ENCODE assay signal across 26 cellular contexts in the genomic region with DNA sequence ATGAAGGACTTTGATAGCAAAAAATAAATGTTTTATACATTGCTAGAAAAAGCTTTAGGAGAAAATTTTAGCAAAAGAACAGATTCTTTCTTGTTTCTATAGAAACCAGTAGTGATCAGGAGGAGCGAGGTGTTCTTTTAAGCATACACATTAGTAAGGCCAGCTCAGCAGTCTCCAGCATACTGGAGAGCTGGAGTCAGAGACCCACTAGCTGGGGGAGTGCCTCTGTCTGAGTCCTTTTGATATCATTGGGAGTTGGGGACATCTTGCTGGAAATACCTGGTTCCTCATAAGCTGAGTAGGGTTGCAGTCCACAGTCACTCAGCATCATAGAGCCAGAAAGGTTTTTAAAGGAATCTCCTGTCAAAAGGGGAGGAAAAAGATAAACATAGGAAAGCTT.
"Had no signal": no experiment of that assay in that cellular context is flagged by ENCODE, and none has a peak within 500 bp of the region (broad histone marks: within the 10 kb centered on the region; RNA-seq: fewer than 3 reads in every experiment).

No MANE protein-coding gene starts in this region.

- H3K4me3 ChIP-seq: body of pancreas, colonic mucosa, pancreas, prostate gland, skin epidermis, thyroid gland, upper lobe of right lung had no signal

- H3K9me3 ChIP-seq: body of pancreas, colonic mucosa, pancreas, prostate gland, thyroid gland, upper lobe of right lung had no signal

- H3K27ac ChIP-seq: body of pancreas, colonic mucosa, pancreas, prostate gland, skin epidermis, thyroid gland, upper lobe of right lung had no signal

- H3K9me3 Mint-ChIP-seq: activated CD4-positive, alpha-beta memory T cell treated with anti-CD3 and anti-CD28 coated beads, Interleukin-2, amount 10 ng/mL, durations not matched to agents 7 days and 5 days; activated CD4-positive, alpha-beta T cell treated with anti-CD3 and anti-CD28 coated beads, Interleukin-2, amount 10 ng/mL, durations not matched to agents 7 days and 5 days; activated naive CD4-positive, alpha-beta T cell treated with anti-CD3 and anti-CD28 coated beads, Interleukin-2, amount 50 U/mL, for 24 hours; activated naive CD8-positive, alpha-beta T cell treated with anti-CD3 and anti-CD28 coated beads, Interleukin-2, amount 50 U/mL, for 24 hours; activated T-cell treated with anti-CD3 and anti-CD28 coated beads, Interleukin-2, amount 50 U/mL, for 4 hours; activated T-helper 17 cell treated with anti-CD3 and anti-CD28 coated beads, Interleukin-2, amount 50 U/mL, for 72 hours; stimulated activated memory B cell treated with anti-CD40 and anti-IgM and Interleukin-4, amounts not matched to agents 10 μg/mL and 1 μg/mL and 100 μg/mL, for 72 hours; stimulated activated naive CD8-positive, alpha-beta T cell treated with anti-CD3 and anti-CD28 coated beads, Interleukin-15, amount 100 ng/mL, for 72 hours; T-helper 1 cell treated with Interleukin-12 subunit alpha and Interleukin-12 subunit beta and Interleukin-4 antibody, amounts not matched to agents 30 μg/mL and 1 μg/mL, for 36 hours; WTC11 had no signal

- H3K27me3 Mint-ChIP-seq: activated CD4-positive, alpha-beta memory T cell treated with anti-CD3 and anti-CD28 coated beads, Interleukin-2, amount 10 ng/mL, durations not matched to agents 7 days and 5 days; activated CD4-positive, alpha-beta T cell treated with anti-CD3 and anti-CD28 coated beads, Interleukin-2, amount 10 ng/mL, durations not matched to agents 7 days and 5 days; activated naive CD4-positive, alpha-beta T cell treated with anti-CD3 and anti-CD28 coated beads, Interleukin-2, amount 50 U/mL, for 24 hours; activated naive CD8-positive, alpha-beta T cell treated with anti-CD3 and anti-CD28 coated beads, Interleukin-2, amount 50 U/mL, for 24 hours; stimulated activated memory B cell treated with anti-CD40 and anti-IgM and Interleukin-4, amounts not matched to agents 10 μg/mL and 1 μg/mL and 100 μg/mL, for 72 hours; stimulated activated naive CD8-positive, alpha-beta T cell treated with anti-CD3 and anti-CD28 coated beads, Interleukin-15, amount 100 ng/mL, for 72 hours had no signal

- H3K4me1 ChIP-seq: body of pancreas, colonic mucosa, pancreas, prostate gland, thyroid gland, upper lobe of right lung had no signal

- DNase-seq: activated CD4-positive, alpha-beta memory T cell treated with anti-CD3 and anti-CD28 coated beads, Interleukin-2, amount 10 ng/mL, durations not matched to agents 7 days and 5 days; activated CD4-positive, alpha-beta T cell treated with anti-CD3 and anti-CD28 coated beads for 1 hour; activated CD4-positive, alpha-beta T cell treated with anti-CD3 and anti-CD28 coated beads, Interleukin-2, amount 10 ng/mL, durations not matched to agents 7 days and 5 days; activated naive CD8-positive, alpha-beta T cell treated with anti-CD3 and anti-CD28 coated beads, Interleukin-2, amount 50 U/mL, for 24 hours; activated T-cell treated with anti-CD3 and anti-CD28 coated beads, Interleukin-2, amount 50 U/mL, for 4 hours; amygdala; body of pancreas; cerebellar nuclear complex; colonic mucosa; effector memory CD4-positive, alpha-beta T cell; left ventricle myocardium superior; nucleus accumbens; pancreas; retina; stimulated activated CD4-positive, alpha-beta T cell treated with anti-CD3 and anti-CD28 coated beads, Interleukin-4, amount 100 ng/mL, for 24 hours; stimulated activated naive CD8-positive, alpha-beta T cell treated with anti-CD3 and anti-CD28 coated beads, Interleukin-15, amount 100 ng/mL, for 72 hours; T-helper 9 cell; thyroid gland; upper lobe of right lung had no signal

- H3K4me3 Mint-ChIP-seq: activated CD4-positive, alpha-beta memory T cell treated with anti-CD3 and anti-CD28 coated beads, Interleukin-2, amount 10 ng/mL, durations not matched to agents 7 days and 5 days; activated CD4-positive, alpha-beta T cell treated with anti-CD3 and anti-CD28 coated beads, Interleukin-2, amount 10 ng/mL, durations not matched to agents 7 days and 5 days; activated naive CD4-positive, alpha-beta T cell treated with anti-CD3 and anti-CD28 coated beads, Interleukin-2, amount 50 U/mL, for 24 hours; activated naive CD8-positive, alpha-beta T cell treated with anti-CD3 and anti-CD28 coated beads, Interleukin-2, amount 50 U/mL, for 24 hours; activated T-cell treated with anti-CD3 and anti-CD28 coated beads, Interleukin-2, amount 50 U/mL, for 4 hours; activated T-helper 17 cell treated with anti-CD3 and anti-CD28 coated beads, Interleukin-2, amount 50 U/mL, for 72 hours; stimulated activated memory B cell treated with anti-CD40 and anti-IgM and Interleukin-4, amounts not matched to agents 10 μg/mL and 1 μg/mL and 100 μg/mL, for 72 hours; stimulated activated naive CD8-positive, alpha-beta T cell treated with anti-CD3 and anti-CD28 coated beads, Interleukin-15, amount 100 ng/mL, for 72 hours; T-helper 1 cell treated with Interleukin-12 subunit alpha and Interleukin-12 subunit beta and Interleukin-4 antibody, amounts not matched to agents 30 μg/mL and 1 μg/mL, for 36 hours; WTC11 had no signal

- H3K36me3 ChIP-seq: colonic mucosa, pancreas, prostate gland, thyroid gland, upper lobe of right lung had no signal

- H3K4me1 Mint-ChIP-seq: activated CD4-positive, alpha-beta memory T cell treated with anti-CD3 and anti-CD28 coated beads, Interleukin-2, amount 10 ng/mL, durations not matched to agents 7 days and 5 days; activated CD4-positive, alpha-beta T cell treated with anti-CD3 and anti-CD28 coated beads, Interleukin-2, amount 10 ng/mL, durations not matched to agents 7 days and 5 days; activated T-helper 17 cell treated with anti-CD3 and anti-CD28 coated beads, Interleukin-2, amount 50 U/mL, for 72 hours had no signal

- H3K27me3 ChIP-seq: body of pancreas, colonic mucosa, thyroid gland, upper lobe of right lung had no signal

- H3K36me3 Mint-ChIP-seq: activated naive CD4-positive, alpha-beta T cell treated with anti-CD3 and anti-CD28 coated beads, Interleukin-2, amount 50 U/mL, for 24 hours; stimulated activated memory B cell treated with anti-CD40 and anti-IgM and Interleukin-4, amounts not matched to agents 10 μg/mL and 1 μg/mL and 100 μg/mL, for 72 hours; WTC11 had no signal

- H3K27ac Mint-ChIP-seq: activated CD4-positive, alpha-beta memory T cell treated with anti-CD3 and anti-CD28 coated beads, Interleukin-2, amount 10 ng/mL, durations not matched to agents 7 days and 5 days; activated CD4-positive, alpha-beta T cell treated with anti-CD3 and anti-CD28 coated beads, Interleukin-2, amount 10 ng/mL, durations not matched to agents 7 days and 5 days; activated naive CD4-positive, alpha-beta T cell treated with anti-CD3 and anti-CD28 coated beads, Interleukin-2, amount 50 U/mL, for 24 hours; activated naive CD8-positive, alpha-beta T cell treated with anti-CD3 and anti-CD28 coated beads, Interleukin-2, amount 50 U/mL, for 24 hours; activated T-helper 17 cell treated with anti-CD3 and anti-CD28 coated beads, Interleukin-2, amount 50 U/mL, for 72 hours; stimulated activated memory B cell treated with anti-CD40 and anti-IgM and Interleukin-4, amounts not matched to agents 10 μg/mL and 1 μg/mL and 100 μg/mL, for 72 hours; stimulated activated naive CD8-positive, alpha-beta T cell treated with anti-CD3 and anti-CD28 coated beads, Interleukin-15, amount 100 ng/mL, for 72 hours; T-helper 1 cell treated with Interleukin-12 subunit alpha and Interleukin-12 subunit beta and Interleukin-4 antibody, amounts not matched to agents 30 μg/mL and 1 μg/mL, for 36 hours; WTC11 had no signal
